Comparison of ENCODE assay signal across 8 cellular contexts in genomic region chr19:57240311-57241090, GRCh38. TPM values are rescaled to one million over a fixed set of nuclear protein-coding genes. Genes with fewer than 3 reads are reported as not detected.
DNase-seq lines count a peak whose midpoint lies in the region; ATAC-seq and TF ChIP-seq lines count a peak whose summit lies in the region.

Gene ZNF805 (plus strand): TSS chr19:57240632. CDS start chr19:57240892, 260 bp downstream.

- ATAC-seq in DND-41 (ENCODE audit: insufficient read depth, low read depth) (peak; percentile 96), GM21786 (IDR thresholded peaks at IDR 0.05; ENCODE audit: unreplicated experiment) (peak; percentile 94)

- peaks cover 42% of the 10 kb centered on the region for H3K79me2 ChIP-seq in DND-41 (ENCODE audit: insufficient read depth, low read length)

- H3K27ac ChIP-seq in DND-41 (ENCODE audit: low read length) (peak within 1 kb of the TSS; percentile 84), KOPT-K1 (ENCODE audit: low read depth, low read length, poor library complexity, severe bottlenecking) (peak within 1 kb of the TSS; percentile 70), Peyer's patch (peak within 1 kb of the TSS; percentile 86 to 92 (median 90)), esophagus squamous epithelium (peak within 1 kb of the TSS; percentile 92 to 98 (median 97)), muscle layer of duodenum (ENCODE audit: low read length) (peak within 1 kb of the TSS; percentile 95)

- H3K4me3 ChIP-seq in DND-41 (ENCODE audit: low read depth in 1 of 2, low read length in 2 of 2) (peak within 1 kb of the TSS; percentile 52 to 81), Peyer's patch (peak within 1 kb of the TSS; percentile 73 to 88 (median 84)), esophagus squamous epithelium (peak within 1 kb of the TSS; percentile 89 to 99 (median 96)), muscle layer of duodenum (ENCODE audit: low read depth in 1 of 2, low read length in 2 of 2) (peak within 1 kb of the TSS; percentile 86 to 99)

- peak within 1 kb of the TSS; percentile 71 for H3K9ac ChIP-seq in DND-41 (ENCODE audit: low read depth, low read length)

- intact Hi-C loops in esophagus squamous epithelium (cut with DNase I) = no loop called here

- H3K4me1 ChIP-seq in DND-41 (ENCODE audit: insufficient read depth, low read length) (peaks cover 28% of the 10 kb centered on the region), Peyer's patch (peaks cover 0 to 15% (median 2%) of the 10 kb centered on the region in 4 donors), esophagus squamous epithelium (peaks cover 6 to 26% (median 17%) of the 10 kb centered on the region in 3 donors), muscle layer of duodenum (ENCODE audit: control insufficient read depth in 1 of 2, insufficient read depth in 2 of 2, low read length in 2 of 2) (peaks cover 14 to 20% of the 10 kb centered on the region in 2 donors)

- peaks cover 11% of the 10 kb centered on the region for H4K20me1 ChIP-seq in DND-41 (ENCODE audit: insufficient read depth, low read length)

- DNase-seq in DND-41 (peak; percentile 96), Peyer's patch (peak; percentile 95 to 99 (median 96)), activated T-helper 1 cell treated with Interleukin-2 at 50 U/mL for 16 hours (ENCODE audit: low read depth) (peak; percentile 93), esophagus squamous epithelium (lab: John Stamatoyannopoulos, UW) (peak; percentile 71)
- DNase-seq in stimulated activated CD8-positive, alpha-beta memory T cell treated with anti-CD3 and anti-CD28 coated beads, Interleukin-7, amount 100 ng/mL, for 24 hours (ENCODE audit: low read depth) = peak; percentile 92

- peaks cover 28% of the 10 kb centered on the region for H3K36me3 ChIP-seq in DND-41 (ENCODE audit: insufficient read depth, low read length)
- H3K36me3 ChIP-seq in KOPT-K1 (ENCODE audit: insufficient read depth, low read length) = peaks cover 19% of the 10 kb centered on the region
- H3K36me3 ChIP-seq in Peyer's patch = peaks cover 0 to 18% (median 0%) of the 10 kb centered on the region in 3 donors
- H3K36me3 ChIP-seq in esophagus squamous epithelium = peaks cover 0 to 20% (median 4%) of the 10 kb centered on the region in 3 donors
- H3K36me3 ChIP-seq in muscle layer of duodenum (ENCODE audit: control insufficient read depth in 1 of 2, insufficient read depth in 2 of 2, low read length in 2 of 2) = peaks cover 10 to 22% of the 10 kb centered on the region in 2 donors

- WGBS in esophagus squamous epithelium, 2 donors = 0% methylated on average over 9 to 15 of the region's 61 CpGs

- peak within 1 kb of the TSS; percentile 100 for H2AFZ ChIP-seq in DND-41 (ENCODE audit: low read depth, low read length)

- TF ChIP-seq POLR2A in Peyer's patch (IDR thresholded peaks at IDR 0.05) = peak; percentile 51 to 57
- peak in 3 of 4 donors; percentile 51 to 71 (median 68) for TF ChIP-seq POLR2A in esophagus squamous epithelium (IDR thresholded peaks at IDR 0.05)

- no peaks in the 10 kb centered on the region for H3K9me3 ChIP-seq in DND-41 (ENCODE audit: insufficient read depth, low read length, severe bottlenecking)
- H3K9me3 ChIP-seq in KOPT-K1 (ENCODE audit: insufficient read depth, low read length, poor library complexity, severe bottlenecking) = no peaks in the 10 kb centered on the region
- no peaks in the 10 kb centered on the region for H3K9me3 ChIP-seq in Peyer's patch
- no peaks in the 10 kb centered on the region for H3K9me3 ChIP-seq in esophagus squamous epithelium
- no peaks in the 10 kb centered on the region for H3K9me3 ChIP-seq in muscle layer of duodenum (ENCODE audit: control insufficient read depth in 1 of 2, low read length in 2 of 2)

- TF ChIP-seq CTCF in DND-41 (IDR thresholded peaks at IDR 0.05; ENCODE audit: borderline replicate concordance, extremely low read depth, low read length, poor library complexity, severe bottlenecking) = peak; percentile 7
- peak in 2 of 6 experiments; percentile 23 to 31 for TF ChIP-seq CTCF in Peyer's patch (IDR thresholded peaks at IDR 0.05)
- TF ChIP-seq CTCF in esophagus squamous epithelium (IDR thresholded peaks at IDR 0.05) = peak in 2 of 6 experiments; percentile 14 to 15

- H3K27me3 ChIP-seq in DND-41 (ENCODE audit: insufficient read depth, low read length, poor library complexity) (no peaks in the 10 kb centered on the region), Peyer's patch (no peaks in the 10 kb centered on the region), esophagus squamous epithelium (no peaks in the 10 kb centered on the region), muscle layer of duodenum (ENCODE audit: low read depth, low read length) (no peaks in the 10 kb centered on the region)

- H3K4me2 ChIP-seq in DND-41 (ENCODE audit: insufficient read depth, low read length) = peak within 1 kb of the TSS; percentile 88

RNA-seq across cellular contexts. Expression of gene ZNF805, which starts in this region (rescaled TPM):
- total RNA-seq in Peyer's patch (10 to 100 TPM in 2 of 4 donors, 1 to 10 TPM in 2; 7.4 to 17.0 (median 10.1) TPM), esophagus squamous epithelium (10 to 100 TPM in 1 of 4 donors, 1 to 10 TPM in 3; 6.5 to 16.6 (median 7.6) TPM)

Comparison
In these comparisons a context has a peak if more than half of its experiments do, and no peak if none do; other contexts are left out.
1. Peak in every context shown above with its lines: DNase-seq, ATAC-seq, H3K4me3 ChIP-seq and H3K27ac ChIP-seq.